Comparison of ENCODE assay signal across 9 cellular contexts in genomic region chr10:114403545-114404161, GRCh38. TPM values are rescaled to one million over a fixed set of nuclear protein-coding genes. Genes with fewer than 3 reads are reported as not detected.
DNase-seq lines count a peak whose midpoint lies in the region; ATAC-seq and TF ChIP-seq lines count a peak whose summit lies in the region.
"Had no signal": no experiment of that assay in that cellular context is flagged by ENCODE, and none has a peak within 500 bp of the region (broad histone marks: within the 10 kb centered on the region; RNA-seq: fewer than 3 reads in every experiment).

No MANE protein-coding gene starts in this region.

- H3K27me3 ChIP-seq in GM06990 (replicated peaks; ENCODE audit: control insufficient read depth, insufficient read depth, low read length) (no peaks in the 10 kb centered on the region; the same call in 1 of the 2 replicates), heart right ventricle (peaks cover 0 to 61% (median 8%) of the 10 kb centered on the region in 7 donors), rectal smooth muscle tissue (ENCODE audit: control insufficient read depth, insufficient read depth, low read length) (no peaks in the 10 kb centered on the region)

- 0 to 1% methylated on average over 43 to 44 of the region's 44 CpGs for WGBS in heart right ventricle, 2 donors

- H3K27ac ChIP-seq in heart right ventricle (peak overlapping the region in 9 of 10 donors; percentile 41 to 82 (median 63)), rectal smooth muscle tissue (ENCODE audit: low read depth, low read length) (peak overlapping the region; percentile 42)

- intact Hi-C loops in heart right ventricle (cut with DNase I), result loop anchor here in 4 of 10 donors (5.0 kb wide), 2 partner anchors 71 to 101 kb away; no protein-coding TSS in a partner anchor

- no peaks in the 10 kb centered on the region for H3K36me3 ChIP-seq in GM06990 (ENCODE audit: control insufficient read depth, insufficient read depth, low read length)
- no peaks in the 10 kb centered on the region for H3K36me3 ChIP-seq in heart right ventricle
- no peaks in the 10 kb centered on the region for H3K36me3 ChIP-seq in rectal smooth muscle tissue (ENCODE audit: control insufficient read depth, insufficient read depth, low read length)

- ATAC-seq in heart right ventricle (peak; percentile 50 to 81 (median 70)), HG03571 (IDR thresholded peaks at IDR 0.05; ENCODE audit: unreplicated experiment) (no peak), HG02884 (IDR thresholded peaks at IDR 0.05; ENCODE audit: unreplicated experiment) (no peak), GM21528 (IDR thresholded peaks at IDR 0.05; ENCODE audit: low FRiP score, unreplicated experiment) (no peak)

- H3K4me1 ChIP-seq in heart right ventricle (peaks cover 2 to 63% (median 44%) of the 10 kb centered on the region in 9 donors), rectal smooth muscle tissue (ENCODE audit: control insufficient read depth, insufficient read depth, low read length) (peaks cover 18% of the 10 kb centered on the region)

- H3K9me3 ChIP-seq in heart right ventricle, result no peaks in the 10 kb centered on the region

- TF ChIP-seq CTCF in GM06990 (IDR thresholded peaks at IDR 0.05; ENCODE audit: insufficient read depth, low read length, poor library complexity, severe bottlenecking) (peak; percentile 44), heart right ventricle (IDR thresholded peaks at IDR 0.05) (peak in 7 of 9 donors; percentile 18 to 58 (median 33))

- H3K4me3 ChIP-seq in GM06990 (replicated peaks; ENCODE audit: low read depth, low read length) (peak overlapping the region; percentile 39), heart right ventricle (peak overlapping the region; percentile 50 to 70 (median 62)), rectal smooth muscle tissue (ENCODE audit: low read length) (peak overlapping the region; percentile 70)

- H3K9ac ChIP-seq in rectal smooth muscle tissue (ENCODE audit: low read length), result no peak overlapping the region

- no peak for DNase-seq in GM06990 (ENCODE audit: extremely low read depth, insufficient read length)
- DNase-seq in SW480 (ENCODE audit: low spot score), result peak; percentile 69
- DNase-seq in heart right ventricle, result peak in 1 of 2 donors; percentile 51
- no peak for DNase-seq in NCI-H128 (lab: John Stamatoyannopoulos, UW; ENCODE audit: unreplicated experiment)
- DNase-seq: stimulated activated CD4-positive, alpha-beta T cell treated with anti-CD3 and anti-CD28 coated beads, Interleukin-2, amount 100 ng/mL, for 48 hours had no signal

RNA-seq across cellular contexts. Expression of gene AFAP1L2, which starts 0.6 kb away (rescaled TPM):
- 1 to 10 TPM; 2.9 to 5.0 (median 4.5) TPM for total RNA-seq in heart right ventricle
- polyA plus RNA-seq in heart right ventricle, result 1 to 10 TPM; 3.0 to 3.6 TPM

Comparison
In these comparisons a context has a peak if more than half of its experiments do, and no peak if none do; other contexts are left out.
1. ATAC-seq: peak in heart right ventricle (8 of 8); none in HG03571 (single experiment), HG02884 (single experiment) and GM21528 (single experiment).
2. Peak in every context shown above with its lines, with median percentiles within 50 percentile points of each other: H3K4me3 ChIP-seq.